ENCODE assay signal across 1 cellular context in genomic region chr11:119109843-119110242, GRCh38.
TF ChIP-seq lines count a peak whose summit lies in the region.

No MANE protein-coding gene starts in this region.

TF ChIP-seq in HEK293, 187 proteins besides CTCF, POLR2A, EP300 and RAD21:
- peak; percentile 30; the same call in 1 of the 2 replicates for TF ChIP-seq GLIS1 (tag by site-specific recombination; IDR thresholded peaks at IDR 0.05)
- no peak for TF ChIP-seq ZBTB20 (tag by site-specific recombination; IDR thresholded peaks at IDR 0.05)
- TF ChIP-seq ZNF768 (tag by site-specific recombination; IDR thresholded peaks at IDR 0.05) = no peak
- TF ChIP-seq FEZF1 (tag by site-specific recombination; IDR thresholded peaks at IDR 0.05) = no peak
- no peak for TF ChIP-seq BCL11A (tag by site-specific recombination; IDR thresholded peaks at IDR 0.05; ENCODE audit: low read depth)
- no peak for TF ChIP-seq ZNF777 (tag by site-specific recombination; IDR thresholded peaks at IDR 0.05; ENCODE audit: borderline replicate concordance)
